Comparison of ENCODE assay signal across 11 cellular contexts in the genomic region with DNA sequence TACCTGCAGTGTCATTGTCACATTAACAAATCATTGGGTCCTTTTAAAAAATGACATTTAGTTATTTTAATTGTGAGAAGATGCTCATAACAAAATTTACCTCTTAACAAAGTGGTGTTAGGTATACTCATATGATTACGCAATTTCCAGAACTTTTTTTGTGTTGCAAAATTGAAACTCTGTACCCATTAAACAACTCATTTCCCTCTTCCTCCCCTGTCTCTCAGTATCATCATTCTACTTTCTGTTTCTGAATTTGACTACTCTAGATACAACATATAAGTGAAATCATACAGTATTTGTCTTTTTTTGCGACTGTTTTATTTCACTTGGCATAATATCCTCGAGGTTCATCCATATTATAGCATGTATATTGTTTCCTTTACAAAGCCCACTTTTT. TPM values are rescaled to one million over a fixed set of nuclear protein-coding genes. Genes with fewer than 3 reads are reported as not detected.
A peak's percentile ranks its signal among the peaks of the same experiment; 100 is the strongest.
DNase-seq lines count a peak whose midpoint lies in the region; ATAC-seq, FAIRE-seq and TF ChIP-seq lines count a peak whose summit lies in the region.
"Had no signal": no experiment of that assay in that cellular context is flagged by ENCODE, and none has a peak within 500 bp of the region (broad histone marks: within the 10 kb centered on the region; RNA-seq: fewer than 3 reads in every experiment).

No MANE protein-coding gene starts in this region.

- WGBS in smooth muscle cell (ENCODE audit: low lambda C conversion rate) = 100% methylated on average over 3 of the region's 3 CpGs
- 92 to 94% (median 94%) methylated on average over 3 of the region's 3 CpGs for whole genome bisulfite sequencing in psoas muscle, 3 donors

- H3K9me3 ChIP-seq in OCI-LY3 (ENCODE audit: insufficient read depth, low read length) (no peaks in the 10 kb centered on the region), smooth muscle cell (replicated peaks; ENCODE audit: low read depth) (no peaks in the 10 kb centered on the region), psoas muscle (no peaks in the 10 kb centered on the region), OCI-LY7 (ENCODE audit: low read length) (no peaks in the 10 kb centered on the region)

- H3K9ac ChIP-seq in OCI-LY3 (ENCODE audit: low read length) = peak overlapping the region; percentile 40
- no peak overlapping the region for H3K9ac ChIP-seq in smooth muscle cell (ENCODE audit: low read depth)

- TF ChIP-seq CTCF in OCI-LY3 (IDR thresholded peaks at IDR 0.05; ENCODE audit: low read depth, low read length) = no peak
- TF ChIP-seq CTCF in smooth muscle cell (IDR thresholded peaks at IDR 0.05; ENCODE audit: borderline replicate concordance, insufficient read depth, poor library complexity, severe bottlenecking) = no peak
- no peak for TF ChIP-seq CTCF in psoas muscle (IDR thresholded peaks at IDR 0.05)
- no peak for TF ChIP-seq CTCF in OCI-LY7 (conservative IDR thresholded peaks at IDR 0.05; ENCODE audit: low read length)
- TF ChIP-seq CTCF in GM10266 (IDR thresholded peaks at IDR 0.05; ENCODE audit: control insufficient read depth, insufficient read depth, low read depth, missing control alignments) = no peak

- POLR2A ChIA-PET in OCI-LY7 (lab: Charles Lee) = interaction anchor here (1.0 kb wide), 1 partner anchor 30 kb away, joined by 3 read pairs; no protein-coding TSS in a partner anchor

- DNase-seq in AML-193 (lab: John Stamatoyannopoulos, UW) (peak; percentile 60 to 68), GM19239 (ENCODE audit: insufficient read length, low spot score) (no peak), smooth muscle cell (lab: John Stamatoyannopoulos, UW; ENCODE audit: unreplicated experiment) (no peak), psoas muscle (no peak), OCI-LY7 (ENCODE audit: low spot score) (no peak), GM10266 (ENCODE audit: extremely low spot score) (no peak)
- DNase-seq: C1 segment of cervical spinal cord, glutamatergic neuron, Right ventricle myocardium superior had no signal

- H3K4me1 ChIP-seq in OCI-LY3 (ENCODE audit: low read length) (peaks cover 41% of the 10 kb centered on the region), smooth muscle cell (ENCODE audit: low read depth) (no peaks in the 10 kb centered on the region), psoas muscle (no peaks in the 10 kb centered on the region), OCI-LY7 (ENCODE audit: insufficient read depth, low read length, poor library complexity, severe bottlenecking) (peaks cover 6% of the 10 kb centered on the region)

- H3F3A ChIP-seq in smooth muscle cell (ENCODE audit: low read depth) = no peaks in the 10 kb centered on the region

- no TSS peak for BruUV-seq in OCI-LY7 (replicated peaks; lab: Mats Ljungman, UMichigan)

- H4K20me1 ChIP-seq in OCI-LY3 (ENCODE audit: insufficient read depth, low read length) (peaks cover 12% of the 10 kb centered on the region; the same call in 1 of the 2 replicates), smooth muscle cell (ENCODE audit: low read depth) (no peaks in the 10 kb centered on the region), OCI-LY7 (ENCODE audit: insufficient read depth, low read length) (peaks cover 10% of the 10 kb centered on the region; the same call in 1 of the 2 replicates)

- peak; percentile 78 for FAIRE-seq in GM19239 (lab: Jason Lieb, UNC)

- peak overlapping the region; percentile 86 for H3K4me2 ChIP-seq in OCI-LY3 (ENCODE audit: low read length)
- no peak overlapping the region for H3K4me2 ChIP-seq in smooth muscle cell
- no peak overlapping the region for H3K4me2 ChIP-seq in OCI-LY7 (ENCODE audit: low read length)

- intact Hi-C loops in psoas muscle (cut with DNase I) = no loop called here
- intact Hi-C loops in OCI-LY7 (cut with micrococcal nuclease; ENCODE audit: unreplicated experiment) = no loop called here

- ATAC-seq in HG02970 (IDR thresholded peaks at IDR 0.05; ENCODE audit: low FRiP score, unreplicated experiment) = peak; percentile 91
- ATAC-seq in psoas muscle = no peak

- H3K4me3 ChIP-seq in OCI-LY3 (ENCODE audit: low read length) (peak overlapping the region; percentile 56), smooth muscle cell (no peak overlapping the region), psoas muscle (no peak overlapping the region), OCI-LY7 (ENCODE audit: low read depth, low read length, poor library complexity, severe bottlenecking) (no peak overlapping the region)

- H3K27me3 ChIP-seq in OCI-LY3 (ENCODE audit: low read depth, low read length) = no peaks in the 10 kb centered on the region
- H3K27me3 ChIP-seq in smooth muscle cell (ENCODE audit: low read depth) = no peaks in the 10 kb centered on the region
- H3K27me3 ChIP-seq in psoas muscle (ENCODE audit: insufficient read depth in 3 of 3, low read length in 2 of 3) = no peaks in the 10 kb centered on the region

- H3K36me3 ChIP-seq in OCI-LY3 (replicated peaks; ENCODE audit: low read depth, low read length) (peaks cover 47% of the 10 kb centered on the region), smooth muscle cell (ENCODE audit: low read depth) (peaks cover 17% of the 10 kb centered on the region), psoas muscle (ENCODE audit: insufficient read depth in 1 of 2, low read depth in 1 of 2) (peaks cover under 1 to 28% of the 10 kb centered on the region in 2 donors), OCI-LY7 (ENCODE audit: insufficient read depth, low read length) (peaks cover 74% of the 10 kb centered on the region)

- H2AFZ ChIP-seq in OCI-LY3 (ENCODE audit: low read depth, low read length) (no peak overlapping the region), smooth muscle cell (ENCODE audit: low read depth) (no peak overlapping the region), OCI-LY7 (ENCODE audit: low read length) (no peak overlapping the region)

- peaks cover 11% of the 10 kb centered on the region; the same call in 1 of the 2 replicates for H3K79me2 ChIP-seq in OCI-LY3 (ENCODE audit: low read length)
- no peaks in the 10 kb centered on the region for H3K79me2 ChIP-seq in smooth muscle cell (ENCODE audit: low read depth)
- no peaks in the 10 kb centered on the region; the same call in 1 of the 2 replicates for H3K79me2 ChIP-seq in OCI-LY7 (ENCODE audit: insufficient read depth, low read depth, low read length)

- CTCF ChIA-PET in OCI-LY7 (lab: Charles Lee; ENCODE audit: unreplicated experiment) = no interaction called here

- no peaks in the 10 kb centered on the region for H3K9me2 ChIP-seq in OCI-LY7 (ENCODE audit: insufficient read depth, low read length)

- peak overlapping the region; percentile 67 for H3K27ac ChIP-seq in OCI-LY3 (ENCODE audit: low read length)
- no peak overlapping the region for H3K27ac ChIP-seq in smooth muscle cell (ENCODE audit: low read depth)
- no peak overlapping the region for H3K27ac ChIP-seq in psoas muscle
- no peak overlapping the region for H3K27ac ChIP-seq in OCI-LY7 (ENCODE audit: low read depth, low read length, poor library complexity, severe bottlenecking)

RNA-seq across cellular contexts. Expression of a gene that starts 58.7 kb away (rescaled TPM):
- total RNA-seq in smooth muscle cell = 14.5 and 16.0 TPM in 2 replicates
- 10.4 and 12.6 TPM in 2 replicates for polyA plus RNA-seq in smooth muscle cell
- 1 to 10 TPM; 1.1 to 2.1 (median 1.8) TPM for total RNA-seq in psoas muscle
- polyA plus RNA-seq in psoas muscle = 1 to 10 TPM in 2 of 3 donors, under 1 TPM in 1; 0.64 to 2.9 (median 1.4) TPM
- total RNA-seq in OCI-LY7 (2014; rRNA removed; shearing (Covaris generic)) = 0.93 and 1.2 TPM in 2 replicates
- 1.1 and 1.2 TPM in 2 replicates for total RNA-seq in OCI-LY7 (2022)

RNA-seq across cellular contexts. Expression of a gene that starts 59.5 kb away (rescaled TPM):
- 80.4 and 90.1 TPM in 2 replicates for total RNA-seq in smooth muscle cell
- 49.0 and 53.8 TPM in 2 replicates for polyA plus RNA-seq in smooth muscle cell
- 10 to 100 TPM; 39.8 to 69.3 (median 53.3) TPM for total RNA-seq in psoas muscle
- polyA plus RNA-seq in psoas muscle = 10 to 100 TPM; 20.5 to 32.3 (median 25.7) TPM
- 108 and 115 TPM in 2 replicates for total RNA-seq in OCI-LY7 (2014; rRNA removed; shearing (Covaris generic))
- 175 and 185 TPM in 2 replicates for total RNA-seq in OCI-LY7 (2022)

Comparison
In these comparisons a context has a peak if more than half of its experiments do, and no peak if none do; other contexts are left out.
1. DNase-seq: peak in AML-193 (2 of 2); none in GM19239 (single experiment), smooth muscle cell (single experiment), psoas muscle (0 of 2), OCI-LY7 (single experiment) and GM10266 (single experiment).